ENCODE assay signal across 1 cellular context in genomic region chr12:124656947-124657434, GRCh38.
TF ChIP-seq lines count a peak whose summit lies in the region.

No MANE protein-coding gene starts in this region.

TF ChIP-seq in HEK293, 187 proteins besides CTCF, POLR2A, EP300 and RAD21 (continued from another document):
- peak; percentile 84 for TF ChIP-seq ZNF623 (tag by site-specific recombination; IDR thresholded peaks at IDR 0.05)
- TF ChIP-seq ZNF544 (tag by site-specific recombination; IDR thresholded peaks at IDR 0.05) = no peak
